In the genomic region with DNA sequence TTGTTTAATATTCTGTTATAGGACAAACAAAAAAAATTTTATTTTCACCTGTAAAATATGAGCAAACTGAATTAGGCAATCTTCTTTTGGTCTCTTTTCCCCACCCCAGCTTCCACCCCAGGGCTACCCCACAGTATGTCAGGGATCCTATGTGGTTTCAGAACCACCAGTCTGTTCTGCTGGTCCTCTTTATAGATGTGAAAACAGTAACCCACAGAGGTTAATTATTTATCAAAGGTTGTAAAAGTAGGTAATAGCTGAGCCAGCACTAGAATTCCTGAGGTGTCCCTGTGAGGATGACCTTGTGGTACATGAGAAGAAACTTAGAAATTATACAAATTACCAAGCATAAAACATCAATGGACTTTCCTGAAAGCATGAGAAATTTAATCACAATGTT, we compare ENCODE assay signal across 1 cellular context.
TF ChIP-seq lines count a peak whose summit lies in the region.

No MANE protein-coding gene starts in this region.

TF ChIP-seq in GM12878, 131 proteins besides CTCF, POLR2A, EP300 and RAD21 (continued from another document):
- TF ChIP-seq, protein P1, sequence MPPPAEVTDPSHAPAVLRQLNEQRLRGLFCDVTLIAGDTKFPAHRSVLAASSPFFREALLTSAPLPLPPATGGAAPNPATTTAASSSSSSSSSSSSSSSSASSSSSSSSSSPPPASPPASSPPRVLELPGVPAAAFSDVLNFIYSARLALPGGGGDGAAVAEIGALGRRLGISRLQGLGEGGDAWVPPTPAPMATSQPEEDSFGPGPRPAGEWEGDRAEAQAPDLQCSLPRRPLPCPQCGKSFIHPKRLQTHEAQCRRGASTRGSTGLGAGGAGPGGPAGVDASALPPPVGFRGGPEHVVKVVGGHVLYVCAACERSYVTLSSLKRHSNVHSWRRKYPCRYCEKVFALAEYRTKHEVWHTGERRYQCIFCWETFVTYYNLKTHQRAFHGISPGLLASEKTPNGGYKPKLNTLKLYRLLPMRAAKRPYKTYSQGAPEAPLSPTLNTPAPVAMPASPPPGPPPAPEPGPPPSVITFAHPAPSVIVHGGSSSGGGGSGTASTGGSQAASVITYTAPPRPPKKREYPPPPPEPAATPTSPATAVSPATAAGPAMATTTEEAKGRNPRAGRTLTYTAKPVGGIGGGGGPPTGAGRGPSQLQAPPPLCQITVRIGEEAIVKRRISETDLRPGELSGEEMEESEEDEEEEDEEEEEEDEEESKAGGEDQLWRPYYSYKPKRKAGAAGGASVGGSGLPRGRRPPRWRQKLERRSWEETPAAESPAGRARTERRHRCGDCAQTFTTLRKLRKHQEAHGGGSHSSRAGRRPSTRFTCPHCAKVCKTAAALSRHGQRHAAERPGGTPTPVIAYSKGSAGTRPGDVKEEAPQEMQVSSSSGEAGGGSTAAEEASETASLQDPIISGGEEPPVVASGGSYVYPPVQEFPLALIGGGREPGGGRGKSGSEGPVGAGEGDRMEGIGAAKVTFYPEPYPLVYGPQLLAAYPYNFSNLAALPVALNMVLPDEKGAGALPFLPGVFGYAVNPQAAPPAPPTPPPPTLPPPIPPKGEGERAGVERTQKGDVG (CRISPR knock-in tag; IDR thresholded peaks at IDR 0.05) = no peak
- TF ChIP-seq MTA2 (IDR thresholded peaks at IDR 0.05; ENCODE audit: low read depth) = no peak
- TF ChIP-seq POLR2AphosphoS5 (IDR thresholded peaks at IDR 0.05; ENCODE audit: low read length) = no peak
- TF ChIP-seq, protein P2, sequence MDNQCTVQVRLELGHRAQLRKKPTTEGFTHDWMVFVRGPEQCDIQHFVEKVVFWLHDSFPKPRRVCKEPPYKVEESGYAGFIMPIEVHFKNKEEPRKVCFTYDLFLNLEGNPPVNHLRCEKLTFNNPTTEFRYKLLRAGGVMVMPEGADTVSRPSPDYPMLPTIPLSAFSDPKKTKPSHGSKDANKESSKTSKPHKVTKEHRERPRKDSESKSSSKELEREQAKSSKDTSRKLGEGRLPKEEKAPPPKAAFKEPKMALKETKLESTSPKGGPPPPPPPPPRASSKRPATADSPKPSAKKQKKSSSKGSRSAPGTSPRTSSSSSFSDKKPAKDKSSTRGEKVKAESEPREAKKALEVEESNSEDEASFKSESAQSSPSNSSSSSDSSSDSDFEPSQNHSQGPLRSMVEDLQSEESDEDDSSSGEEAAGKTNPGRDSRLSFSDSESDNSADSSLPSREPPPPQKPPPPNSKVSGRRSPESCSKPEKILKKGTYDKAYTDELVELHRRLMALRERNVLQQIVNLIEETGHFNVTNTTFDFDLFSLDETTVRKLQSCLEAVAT (IDR thresholded peaks at IDR 0.05) = no peak
- TF ChIP-seq JUNB (IDR thresholded peaks at IDR 0.05) = no peak
- TF ChIP-seq, protein P3, sequence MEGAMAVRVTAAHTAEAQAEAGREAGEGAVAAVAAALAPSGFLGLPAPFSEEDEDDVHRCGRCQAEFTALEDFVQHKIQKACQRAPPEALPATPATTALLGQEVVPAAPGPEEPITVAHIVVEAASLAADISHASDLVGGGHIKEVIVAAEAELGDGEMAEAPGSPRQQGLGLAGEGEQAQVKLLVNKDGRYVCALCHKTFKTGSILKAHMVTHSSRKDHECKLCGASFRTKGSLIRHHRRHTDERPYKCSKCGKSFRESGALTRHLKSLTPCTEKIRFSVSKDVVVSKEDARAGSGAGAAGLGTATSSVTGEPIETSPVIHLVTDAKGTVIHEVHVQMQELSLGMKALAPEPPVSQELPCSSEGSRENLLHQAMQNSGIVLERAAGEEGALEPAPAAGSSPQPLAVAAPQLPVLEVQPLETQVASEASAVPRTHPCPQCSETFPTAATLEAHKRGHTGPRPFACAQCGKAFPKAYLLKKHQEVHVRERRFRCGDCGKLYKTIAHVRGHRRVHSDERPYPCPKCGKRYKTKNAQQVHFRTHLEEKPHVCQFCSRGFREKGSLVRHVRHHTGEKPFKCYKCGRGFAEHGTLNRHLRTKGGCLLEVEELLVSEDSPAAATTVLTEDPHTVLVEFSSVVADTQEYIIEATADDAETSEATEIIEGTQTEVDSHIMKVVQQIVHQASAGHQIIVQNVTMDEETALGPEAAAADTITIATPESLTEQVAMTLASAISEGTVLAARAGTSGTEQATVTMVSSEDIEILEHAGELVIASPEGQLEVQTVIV (IDR thresholded peaks at IDR 0.05; ENCODE audit: borderline replicate concordance, partially characterized antibody) = no peak
- TF ChIP-seq HDAC6 (IDR thresholded peaks at IDR 0.05; ENCODE audit: unreplicated experiment) = no peak
- TF ChIP-seq ZNF24 (IDR thresholded peaks at IDR 0.05) = no peak
- TF ChIP-seq TBL1XR1 (IDR thresholded peaks at IDR 0.05; ENCODE audit: low read depth, low read length) = no peak
